ENCODE assay signal across 9 cellular contexts in the genomic region with DNA sequence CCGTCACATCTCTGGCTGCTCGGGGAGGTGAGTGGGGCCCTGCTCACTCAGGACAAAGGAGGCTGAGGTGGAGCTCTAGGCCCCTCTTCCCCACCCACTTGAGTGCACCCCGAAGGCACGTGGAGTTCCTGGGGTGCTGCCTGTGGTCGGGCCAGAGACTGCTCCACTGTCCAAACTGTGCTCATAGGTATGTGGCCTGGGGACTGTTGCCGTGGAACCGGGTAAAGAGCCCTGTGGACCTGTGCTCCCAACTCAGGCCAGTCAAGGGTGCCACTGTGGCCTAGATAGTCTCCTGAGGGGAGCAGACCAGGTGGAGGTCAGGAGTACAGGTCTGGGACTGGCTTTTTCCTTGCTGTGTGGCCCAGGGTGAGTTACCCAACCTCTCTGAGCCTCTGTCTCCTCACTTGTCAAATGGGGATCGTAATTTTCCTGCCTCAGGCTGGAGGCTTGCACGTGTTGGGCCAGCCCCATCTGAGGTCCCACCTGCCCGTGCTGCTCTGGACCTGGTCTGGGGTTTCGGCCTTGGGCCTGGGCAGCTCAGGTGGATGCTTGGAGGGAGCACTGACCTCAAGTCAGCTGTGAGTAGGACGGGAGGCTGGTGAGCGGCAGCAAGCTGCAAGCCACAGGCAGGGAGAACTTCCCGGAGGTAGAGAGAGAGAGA. TPM values are rescaled to one million over a fixed set of nuclear protein-coding genes. Genes with fewer than 3 reads are reported as not detected.
DNase-seq lines count a peak whose midpoint lies in the region; TF ChIP-seq lines count a peak whose summit lies in the region.
"Had no signal": no experiment of that assay in that cellular context is flagged by ENCODE, and none has a peak within 500 bp of the region (broad histone marks: within the 10 kb centered on the region; RNA-seq: fewer than 3 reads in every experiment).

No MANE protein-coding gene starts in this region.

- no peaks in the 10 kb centered on the region for H3K27me3 ChIP-seq in adrenal gland

- no peaks in the 10 kb centered on the region for H3K36me3 ChIP-seq in adrenal gland (replicated peaks in 1 of 2)

- no peak for TF ChIP-seq CTCF in adrenal gland (IDR thresholded peaks at IDR 0.05)

- H3K4me3 ChIP-seq in adrenal gland: no peak overlapping the region

- DNase-seq in 8988T (peak; percentile 27), HS-5 (ENCODE audit: low read depth) (peak; percentile 6), adrenal gland (peak in 5 of 7 donors; percentile 9 to 46 (median 20)), mesenteric fat pad (ENCODE audit: low spot score) (peak; percentile 55), nucleus accumbens (lab: John Stamatoyannopoulos, UW) (no peak), NCI-H187 treated with DMSO at 0.1 percent for 48 hours (lab: John Stamatoyannopoulos, UW) (no peak), NCI-H2107 treated with DMSO at 0.1 percent for 48 hours (lab: John Stamatoyannopoulos, UW; ENCODE audit: unreplicated experiment) (no peak)
- DNase-seq in activated CD4-positive, CD25-positive, alpha-beta regulatory T cell (lab: John Stamatoyannopoulos, UW): no peak

- no peak for TF ChIP-seq POLR2A in adrenal gland (IDR thresholded peaks at IDR 0.05)

- no peaks in the 10 kb centered on the region for H3K4me1 ChIP-seq in adrenal gland (replicated peaks in 1 of 2)

- intact Hi-C loops in adrenal gland (cut with DNase I): loop anchor here in 1 of 2 donors (10.0 kb wide), 1 partner anchor 85 kb away; a partner anchor contains a TSS

- no peak overlapping the region for H3K27ac ChIP-seq in adrenal gland

- no peaks in the 10 kb centered on the region for H3K9me3 ChIP-seq in adrenal gland (replicated peaks in 1 of 3)

- 49 to 68% (median 54%) methylated on average over 5 to 14 of the region's 14 CpGs for WGBS in adrenal gland, 4 donors

RNA-seq across cellular contexts. Expression of a gene that starts 12.4 kb away (rescaled TPM):
- under 1 TPM in 2 of 8 donors, not detected in 6; 0.34 to 0.42 TPM for total RNA-seq in adrenal gland
- under 1 TPM in 2 of 3 donors, not detected in 1; 0.18 to 0.32 TPM for polyA plus RNA-seq in adrenal gland
- total RNA-seq in mesenteric fat pad: not detected
- total RNA-seq: fibroblast of villous mesenchyme had no signal

RNA-seq across cellular contexts. Expression of a gene that starts 35.6 kb away (rescaled TPM):
- total RNA-seq in adrenal gland (under 1 TPM in 1 of 8 donors, not detected in 7; 0.28 TPM), mesenteric fat pad (not detected)
- 1 to 10 TPM in 2 of 3 donors, not detected in 1; 1.1 to 1.2 TPM for polyA plus RNA-seq in adrenal gland
- total RNA-seq: fibroblast of villous mesenchyme had no signal

RNA-seq across cellular contexts. Expression of a gene that starts 39.9 kb away (rescaled TPM):
- total RNA-seq in adrenal gland: 1 to 10 TPM; 1.6 to 5.7 (median 3.1) TPM
- polyA plus RNA-seq in adrenal gland: 1 to 10 TPM in 1 of 3 donors, under 1 TPM in 2; 0.24 to 1.6 (median 0.88) TPM
- 1.3 TPM for total RNA-seq in mesenteric fat pad

RNA-seq across cellular contexts. Expression of a gene that starts 40.5 kb away (rescaled TPM):
- total RNA-seq in adrenal gland: 10 to 100 TPM; 12.5 to 42.0 (median 17.6) TPM
- polyA plus RNA-seq in adrenal gland: 10 to 100 TPM in 2 of 3 donors, 1 to 10 TPM in 1; 3.0 to 13.5 (median 12.4) TPM
- total RNA-seq in mesenteric fat pad: 29.0 TPM

RNA-seq across cellular contexts. Expression of a gene that starts 44.4 kb away (rescaled TPM):
- total RNA-seq in adrenal gland: 1 to 10 TPM in 7 of 8 donors, under 1 TPM in 1; 0.61 to 6.7 (median 2.5) TPM
- polyA plus RNA-seq in adrenal gland: 1 to 10 TPM; 2.4 to 8.5 (median 5.1) TPM
- not detected for total RNA-seq in mesenteric fat pad
- total RNA-seq: fibroblast of villous mesenchyme had no signal

Comparison
In these comparisons a context has a peak if more than half of its experiments do, and no peak if none do; other contexts are left out.
1. DNase-seq: peak in 8988T (single experiment), HS-5 (single experiment), adrenal gland (5 of 7) and mesenteric fat pad (single experiment); none in activated CD4-positive, CD25-positive, alpha-beta regulatory T cell (0 of 4), nucleus accumbens (0 of 56), NCI-H187 treated with DMSO at 0.1 percent for 48 hours (single experiment) and NCI-H2107 treated with DMSO at 0.1 percent for 48 hours (single experiment).